ENCODE assay signal across 26 cellular contexts in the genomic region with DNA sequence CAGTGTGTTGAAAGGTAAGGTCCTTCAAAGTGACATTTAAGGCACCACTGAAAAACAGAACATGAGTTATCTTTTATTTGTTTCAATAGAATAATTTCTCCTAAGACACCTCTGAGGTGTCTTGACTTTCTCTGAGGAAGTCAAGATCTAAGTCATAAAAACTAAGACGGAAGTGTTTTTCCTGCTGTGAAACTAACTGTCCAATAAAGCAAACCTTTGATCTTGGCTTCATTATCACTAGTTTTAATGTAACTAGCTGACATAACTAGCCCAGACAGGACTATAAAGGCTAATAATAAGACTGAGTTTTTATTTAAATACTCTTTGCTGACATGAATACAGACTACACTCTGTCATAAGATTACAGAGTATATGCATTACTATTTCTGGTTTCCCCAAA. TPM values are rescaled to one million over a fixed set of nuclear protein-coding genes. Genes with fewer than 3 reads are reported as not detected.
DNase-seq lines count a peak whose midpoint lies in the region; TF ChIP-seq lines count a peak whose summit lies in the region.
"Had no signal": no experiment of that assay in that cellular context is flagged by ENCODE, and none has a peak within 500 bp of the region (broad histone marks: within the 10 kb centered on the region; RNA-seq: fewer than 3 reads in every experiment).

No MANE protein-coding gene starts in this region.

- TF ChIP-seq POLR2A in esophagus muscularis mucosa (IDR thresholded peaks at IDR 0.05; ENCODE audit: low read depth), result no peak

- H3K36me3 ChIP-seq in neutrophil (peaks cover 22% of the 10 kb centered on the region), osteoblast (ENCODE audit: insufficient read depth, low read length) (peaks cover 9% of the 10 kb centered on the region), esophagus muscularis mucosa (peaks cover 6 to 44% (median 27%) of the 10 kb centered on the region in 4 donors)
- H3K36me3 ChIP-seq: BE2C had no signal

- TF ChIP-seq CTCF in VCaP (conservative IDR thresholded peaks at IDR 0.05), result no peak
- TF ChIP-seq CTCF in neutrophil (IDR thresholded peaks at IDR 0.05), result no peak
- no peak for TF ChIP-seq CTCF in osteoblast (IDR thresholded peaks at IDR 0.05; ENCODE audit: extremely low read depth, low read depth, low read length)
- no peak for TF ChIP-seq CTCF in esophagus muscularis mucosa (IDR thresholded peaks at IDR 0.05)

- peaks cover 46% of the 10 kb centered on the region for H3K36me3 Mint-ChIP-seq in T-helper 2 cell treated with Interferon-gamma antibody and Interleukin-4, amounts not matched to agents 5 μg/mL and 100 μg/mL, for 36 hours (ENCODE audit: low read depth)
- H3K36me3 Mint-ChIP-seq in activated CD4-positive, alpha-beta memory T cell treated with anti-CD3 and anti-CD28 coated beads for 36 hours, result peaks cover 27% of the 10 kb centered on the region

- H3K4me1 Mint-ChIP-seq in T-helper 2 cell treated with Interferon-gamma antibody and Interleukin-4, amounts not matched to agents 5 μg/mL and 100 μg/mL, for 36 hours (ENCODE audit: low read depth), result peaks cover 6% of the 10 kb centered on the region
- H3K4me1 Mint-ChIP-seq in activated CD4-positive, alpha-beta memory T cell treated with anti-CD3 and anti-CD28 coated beads for 36 hours (ENCODE audit: low read depth), result peaks cover 11% of the 10 kb centered on the region
- H3K4me1 Mint-ChIP-seq: CD14-positive monocyte had no signal

- TF ChIP-seq EP300 in esophagus muscularis mucosa (IDR thresholded peaks at IDR 0.05), result no peak

- CTCF ChIA-PET in activated CD4-positive, alpha-beta memory T cell treated with anti-CD3 and anti-CD28 coated beads for 36 hours (lab: Charles Lee), result no interaction called here

- peaks cover 14% of the 10 kb centered on the region for H3K79me2 ChIP-seq in osteoblast (ENCODE audit: insufficient read depth, low read length)

- H3K4me3 ChIP-seq in neutrophil (ENCODE audit: low read depth in 1 of 2, low read length in 1 of 2) (no peak overlapping the region), osteoblast (ENCODE audit: insufficient read depth, low read length) (no peak overlapping the region), esophagus muscularis mucosa (no peak overlapping the region)

- H3K4me1 ChIP-seq in neutrophil (ENCODE audit: control insufficient read depth in 1 of 2, insufficient read depth in 1 of 2, low read depth in 1 of 2, low read length in 1 of 2) (peaks cover 0 to 3% of the 10 kb centered on the region in 2 experiments), osteoblast (ENCODE audit: insufficient read depth, low read length) (no peaks in the 10 kb centered on the region), esophagus muscularis mucosa (no peaks in the 10 kb centered on the region)
- H3K4me1 ChIP-seq: BE2C had no signal

- H3K27me3 ChIP-seq in neutrophil, result no peaks in the 10 kb centered on the region
- no peaks in the 10 kb centered on the region for H3K27me3 ChIP-seq in osteoblast (ENCODE audit: insufficient read depth, low read length)
- no peaks in the 10 kb centered on the region for H3K27me3 ChIP-seq in esophagus muscularis mucosa
- H3K27me3 ChIP-seq: BE2C had no signal

- peak overlapping the region; percentile 0 for H3K27ac Mint-ChIP-seq in T-helper 2 cell treated with Interferon-gamma antibody and Interleukin-4, amounts not matched to agents 5 μg/mL and 100 μg/mL, for 36 hours
- no peak overlapping the region for H3K27ac Mint-ChIP-seq in activated CD4-positive, alpha-beta memory T cell treated with anti-CD3 and anti-CD28 coated beads for 36 hours
- H3K27ac Mint-ChIP-seq: CD8-positive, alpha-beta memory T cell had no signal

- intact Hi-C loops in esophagus muscularis mucosa (cut with DNase I), result no loop called here
- intact Hi-C loops in activated CD4-positive, alpha-beta memory T cell treated with anti-CD3 and anti-CD28 coated beads for 36 hours (cut with micrococcal nuclease), result no loop called here

- peaks cover 10% of the 10 kb centered on the region for H4K20me1 ChIP-seq in osteoblast (ENCODE audit: insufficient read depth, low read length)

- H3K4me3 Mint-ChIP-seq in T-helper 2 cell treated with Interferon-gamma antibody and Interleukin-4, amounts not matched to agents 5 μg/mL and 100 μg/mL, for 36 hours, result no peak overlapping the region
- no peak overlapping the region for H3K4me3 Mint-ChIP-seq in activated CD4-positive, alpha-beta memory T cell treated with anti-CD3 and anti-CD28 coated beads for 36 hours
- H3K4me3 Mint-ChIP-seq: CD14-positive monocyte; CD8-positive, alpha-beta memory T cell had no signal

- DNase-seq in T-helper 2 cell treated with Interferon-gamma antibody and Interleukin-4, amounts not matched to agents 5 μg/mL and 100 μg/mL, for 36 hours (ENCODE audit: low spot score), result no peak
- DNase-seq in T-helper 2 cell (no peak), osteoblast (ENCODE audit: insufficient read length, low spot score, missing footprints) (no peak), esophagus muscularis mucosa (ENCODE audit: extremely low spot score) (no peak)
- DNase-seq in activated CD4-positive, alpha-beta memory T cell treated with anti-CD3 and anti-CD28 coated beads for 36 hours, result no peak
- DNase-seq: BE2C; CD8-positive, alpha-beta memory T cell; DMS 273 treated with DMSO at 0.1 percent for 48 hours; DMS79; EL; GDM1; NCI-H1092 treated with DMSO at 0.1 percent for 48 hours; NCI-H1436; NCI-H187; NCI-H2081 treated with DMSO at 0.1 percent for 48 hours; NCI-H2171 treated with DMSO at 0.1 percent for 48 hours; NCI-H526; NCI-H82; NK-92 treated with Interleukin-12 subunit alpha and Interleukin-12 subunit beta, amount 100 ng/mL, for 24 hours; PC-3; Right ventricle myocardium superior had no signal

- 77% methylated on average over 1 of the region's 1 CpG for WGBS in esophagus muscularis mucosa

- no peak overlapping the region for H3K4me2 ChIP-seq in osteoblast (ENCODE audit: insufficient read depth, low read length)

- POLR2A ChIA-PET in activated CD4-positive, alpha-beta memory T cell treated with anti-CD3 and anti-CD28 coated beads for 36 hours (lab: Charles Lee), result no interaction called here

- H2AFZ ChIP-seq in osteoblast (ENCODE audit: low read length), result no peak overlapping the region

- H3K27me3 Mint-ChIP-seq in T-helper 2 cell treated with Interferon-gamma antibody and Interleukin-4, amounts not matched to agents 5 μg/mL and 100 μg/mL, for 36 hours (ENCODE audit: low read depth), result no peaks in the 10 kb centered on the region
- no peaks in the 10 kb centered on the region for H3K27me3 Mint-ChIP-seq in activated CD4-positive, alpha-beta memory T cell treated with anti-CD3 and anti-CD28 coated beads for 36 hours
- H3K27me3 Mint-ChIP-seq: CD8-positive, alpha-beta memory T cell had no signal

- no peaks in the 10 kb centered on the region for H3K9me3 ChIP-seq in neutrophil
- H3K9me3 ChIP-seq in osteoblast (ENCODE audit: low read depth, low read length), result no peaks in the 10 kb centered on the region
- H3K9me3 ChIP-seq in esophagus muscularis mucosa, result no peaks in the 10 kb centered on the region
- H3K9me3 ChIP-seq: BE2C had no signal

- H3K27ac ChIP-seq in VCaP (peak overlapping the region; percentile 48), neutrophil (peak overlapping the region; percentile 47), osteoblast (ENCODE audit: low read depth, low read length) (no peak overlapping the region), esophagus muscularis mucosa (replicated peaks in 1 of 4) (no peak overlapping the region)
- H3K27ac ChIP-seq: 22Rv1, HL-60 had no signal

- H3K9me3 Mint-ChIP-seq in T-helper 2 cell treated with Interferon-gamma antibody and Interleukin-4, amounts not matched to agents 5 μg/mL and 100 μg/mL, for 36 hours, result no peaks in the 10 kb centered on the region
- H3K9me3 Mint-ChIP-seq in activated CD4-positive, alpha-beta memory T cell treated with anti-CD3 and anti-CD28 coated beads for 36 hours, result no peaks in the 10 kb centered on the region
- H3K9me3 Mint-ChIP-seq: CD8-positive, alpha-beta memory T cell had no signal

RNA-seq across cellular contexts. Expression of gene INO80D, which starts 36.6 kb away (rescaled TPM):
- total RNA-seq in osteoblast (9.0 and 10.6 TPM in 2 replicates), esophagus muscularis mucosa (10 to 100 TPM; 11.1 to 19.9 (median 16.2) TPM)
- total RNA-seq in activated CD4-positive, alpha-beta memory T cell treated with anti-CD3 and anti-CD28 coated beads for 36 hours, result 10 to 100 TPM; 14.5 to 15.3 TPM

Comparison
In these comparisons a context has a peak if more than half of its experiments do, and no peak if none do; other contexts are left out.
1. H3K27ac ChIP-seq: peak in VCaP (single experiment) and neutrophil (single experiment); none in osteoblast (single experiment) and esophagus muscularis mucosa (0 of 4).